ENCODE assay signal across 23 cellular contexts in genomic region chr5:142545653-142546322, GRCh38.
DNase-seq lines count a peak whose midpoint lies in the region; ATAC-seq and TF ChIP-seq lines count a peak whose summit lies in the region.
"Had no signal": no experiment of that assay in that cellular context is flagged by ENCODE, and none has a peak within 500 bp of the region (broad histone marks: within the 10 kb centered on the region; RNA-seq: fewer than 3 reads in every experiment).

No MANE protein-coding gene starts in this region.

- H3K9me3 ChIP-seq in GM23248 (ENCODE audit: low read depth) = no peaks in the 10 kb centered on the region
- H3K9me3 ChIP-seq: adrenal gland, neutrophil had no signal

- no peaks in the 10 kb centered on the region for H4K20me1 ChIP-seq in GM23248 (ENCODE audit: insufficient read depth)

- H3K4me1 Mint-ChIP-seq in osteocyte (ENCODE audit: unreplicated experiment) = peaks cover 51% of the 10 kb centered on the region
- peaks cover 0 to 5% of the 10 kb centered on the region in 2 donors for H3K4me1 Mint-ChIP-seq in effector memory CD8-positive, alpha-beta T cell (ENCODE audit: low read depth in 2 of 2)
- H3K4me1 Mint-ChIP-seq: activated CD8-positive, alpha-beta memory T cell treated with anti-CD3 and anti-CD28 coated beads, Interleukin-2, amount 10 ng/mL, durations not matched to agents 7 days and 5 days had no signal

- H3K79me2 ChIP-seq in GM23248 (ENCODE audit: insufficient read depth) = no peaks in the 10 kb centered on the region

- no peaks in the 10 kb centered on the region for H3K9me2 ChIP-seq in GM23248 (ENCODE audit: insufficient read depth)

- H3K36me3 Mint-ChIP-seq in osteocyte (ENCODE audit: unreplicated experiment) = no peaks in the 10 kb centered on the region
- H3K36me3 Mint-ChIP-seq in effector memory CD8-positive, alpha-beta T cell (ENCODE audit: insufficient read depth) = no peaks in the 10 kb centered on the region
- H3K36me3 Mint-ChIP-seq: activated CD8-positive, alpha-beta memory T cell treated with anti-CD3 and anti-CD28 coated beads, Interleukin-2, amount 10 ng/mL, durations not matched to agents 7 days and 5 days had no signal

- H3K27ac Mint-ChIP-seq in osteocyte (ENCODE audit: unreplicated experiment) = peak overlapping the region; percentile 41
- H3K27ac Mint-ChIP-seq in effector memory CD8-positive, alpha-beta T cell = no peak overlapping the region
- H3K27ac Mint-ChIP-seq: activated CD8-positive, alpha-beta memory T cell treated with anti-CD3 and anti-CD28 coated beads, Interleukin-2, amount 10 ng/mL, durations not matched to agents 7 days and 5 days had no signal

- 79 to 80% methylated on average over 3 of the region's 3 CpGs for WGBS in GM23248 (ENCODE audit: low coverage in 1 of 2, low lambda C conversion rate in 2 of 2, missing lambda C conversion rate in 2 of 2), 2 experiments

- H3K4me1 ChIP-seq in GM23248 (ENCODE audit: insufficient read depth) = peaks cover 53% of the 10 kb centered on the region

- H3K27me3 Mint-ChIP-seq in osteocyte (ENCODE audit: unreplicated experiment) = no peaks in the 10 kb centered on the region
- peaks cover 17 to 25% of the 10 kb centered on the region in 2 donors for H3K27me3 Mint-ChIP-seq in effector memory CD8-positive, alpha-beta T cell

- no peak overlapping the region for H3K4me3 ChIP-seq in GM23248
- H3K4me3 ChIP-seq: adrenal gland, SK-N-MC had no signal

- in situ Hi-C loops in GM23248 (cut with MboI) = loop anchor here (10.0 kb wide), 1 partner anchor 221 kb away; the partner anchor contains the start of gene SPRY4

- H3K36me3 ChIP-seq in GM23248 (ENCODE audit: low read depth) = no peaks in the 10 kb centered on the region
- H3K36me3 ChIP-seq: adrenal gland, neutrophil had no signal

- H2AFZ ChIP-seq in GM23248 = 0 out of 2 replicates have a peak overlapping the region, but pooled peaks have one; percentile 0

- H3K4me3 Mint-ChIP-seq in osteocyte (ENCODE audit: unreplicated experiment) = no peak overlapping the region
- no peak overlapping the region for H3K4me3 Mint-ChIP-seq in effector memory CD8-positive, alpha-beta T cell
- H3K4me3 Mint-ChIP-seq: activated CD8-positive, alpha-beta memory T cell treated with anti-CD3 and anti-CD28 coated beads, Interleukin-2, amount 10 ng/mL, durations not matched to agents 7 days and 5 days had no signal

- H3K27ac ChIP-seq in GM23248 = no peak overlapping the region
- H3K27ac ChIP-seq: epithelial cell of prostate, neutrophil, SK-N-MC had no signal

- no peak overlapping the region for H3K9ac ChIP-seq in GM23248

- no peak for ATAC-seq in effector memory CD8-positive, alpha-beta T cell (replicated peaks)
- ATAC-seq: activated CD8-positive, alpha-beta memory T cell treated with anti-CD3 and anti-CD28 coated beads, Interleukin-2, amount 10 ng/mL, durations not matched to agents 7 days and 5 days; sciatic nerve had no signal

- peaks cover 20% of the 10 kb centered on the region for H3F3A ChIP-seq in GM23248 (ENCODE audit: insufficient read depth)

- no peaks in the 10 kb centered on the region for H3K9me3 Mint-ChIP-seq in osteocyte (ENCODE audit: unreplicated experiment)
- no peaks in the 10 kb centered on the region for H3K9me3 Mint-ChIP-seq in effector memory CD8-positive, alpha-beta T cell

- DNase-seq in GM23248 (peak; percentile 42), amniotic epithelial cell (ENCODE audit: low read depth) (peak; percentile 78), fibroblast of peridontal ligament (ENCODE audit: extremely low read depth) (peak; percentile 71), osteocyte (ENCODE audit: extremely low spot score, unreplicated experiment) (no peak), C1 segment of cervical spinal cord (lab: John Stamatoyannopoulos, UW) (no peak), midbrain (lab: John Stamatoyannopoulos, UW) (no peak)
- DNase-seq in effector CD8-positive, alpha-beta T cell (lab: John Stamatoyannopoulos, UW) = no peak
- no peak for DNase-seq in effector memory CD8-positive, alpha-beta T cell
- DNase-seq: activated CD4-positive, CD25-positive, alpha-beta regulatory T cell treated with anti-CD3 and anti-CD28 coated beads, Interleukin-2, amount 50 U/mL, for 72 hours; activated CD8-positive, alpha-beta memory T cell treated with anti-CD3 and anti-CD28 coated beads, Interleukin-2, amount 10 ng/mL, durations not matched to agents 7 days and 5 days; adrenal gland; AML-193; GF-D8; KBM-7; NCI-H1092; NCI-H2107; NCI-H69; stimulated activated CD4-positive, alpha-beta T cell treated with anti-CD3 and anti-CD28 coated beads, Interleukin-2, amount 100 ng/mL, for 48 hours; substantia nigra had no signal

- no peak overlapping the region for H3K4me2 ChIP-seq in GM23248 (ENCODE audit: unreplicated experiment)

- H3K27me3 ChIP-seq in GM23248 (replicated peaks; ENCODE audit: insufficient read depth) = no peaks in the 10 kb centered on the region
- H3K27me3 ChIP-seq: adrenal gland had no signal

- TF ChIP-seq CTCF in osteocyte (IDR thresholded peaks at IDR 0.05) = no peak

Comparison
In these comparisons a context has a peak if more than half of its experiments do, and no peak if none do; other contexts are left out.
1. DNase-seq: peak in GM23248 (single experiment), amniotic epithelial cell (single experiment) and fibroblast of peridontal ligament (single experiment); none in osteocyte (single experiment), effector CD8-positive, alpha-beta T cell (single experiment), C1 segment of cervical spinal cord (0 of 14), midbrain (single experiment) and effector memory CD8-positive, alpha-beta T cell (0 of 3).